Comparison of ENCODE assay signal across 20 cellular contexts in the genomic region with DNA sequence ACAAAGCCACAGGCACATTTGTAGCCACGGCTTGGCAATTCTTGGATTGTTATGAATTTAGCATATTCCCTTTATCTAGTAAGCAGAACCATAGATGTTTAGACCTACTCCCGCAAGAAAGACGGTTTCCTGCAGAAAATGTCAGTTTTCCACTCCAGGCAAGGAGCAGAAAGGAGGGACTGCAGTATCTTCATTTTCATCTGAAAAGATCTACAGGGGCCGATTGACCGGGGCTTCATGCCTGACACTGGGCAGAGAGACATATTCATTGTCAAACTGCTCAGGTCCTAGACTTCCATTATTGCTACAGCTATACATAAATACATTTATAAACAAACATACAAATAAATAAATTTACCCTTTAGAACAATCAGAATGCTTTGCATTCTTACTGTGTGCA.
DNase-seq lines count a peak whose midpoint lies in the region; ATAC-seq and TF ChIP-seq lines count a peak whose summit lies in the region.
"Had no signal": no experiment of that assay in that cellular context is flagged by ENCODE, and none has a peak within 500 bp of the region (broad histone marks: within the 10 kb centered on the region; RNA-seq: fewer than 3 reads in every experiment).

No MANE protein-coding gene starts in this region.

- H3K27me3 ChIP-seq in H9 (ENCODE audit: insufficient read depth, low read length) (no peaks in the 10 kb centered on the region), endodermal cell (ENCODE audit: control insufficient read depth, insufficient read depth, low read length, poor library complexity, severe bottlenecking) (no peaks in the 10 kb centered on the region), neuron (ENCODE audit: insufficient read depth, low read length) (no peaks in the 10 kb centered on the region), A673 (replicated peaks; ENCODE audit: insufficient read depth, low read depth, low read length, poor library complexity) (no peaks in the 10 kb centered on the region)
- H3K27me3 ChIP-seq: BLaER1 had no signal

- H3K4me1 ChIP-seq in H9 (ENCODE audit: insufficient read depth, low read length) (peaks cover 3% of the 10 kb centered on the region; the same call in 1 of the 2 replicates), endodermal cell (ENCODE audit: control insufficient read depth, insufficient read depth, low read length) (peaks cover 3% of the 10 kb centered on the region), neuron (ENCODE audit: insufficient read depth, low read length) (peaks cover 32% of the 10 kb centered on the region), A673 (ENCODE audit: insufficient read depth, low read length, poor library complexity, severe bottlenecking) (no peaks in the 10 kb centered on the region)
- H3K4me1 ChIP-seq: A549, BLaER1, Caco-2 had no signal

- H2AFZ ChIP-seq in H9 (ENCODE audit: low read length) (no peak overlapping the region), neuron (ENCODE audit: low read depth, low read length) (peak overlapping the region; percentile 8)

- H3K9me3 Mint-ChIP-seq in H9, result no peaks in the 10 kb centered on the region
- H3K9me3 Mint-ChIP-seq in endodermal cell, result no peaks in the 10 kb centered on the region
- peaks cover 0 to 3% of the 10 kb centered on the region in 2 donors for H3K9me3 Mint-ChIP-seq in activated T-cell treated with anti-CD3 and anti-CD28 coated beads, Interleukin-2, amount 50 U/mL, for 72 hours
- H3K9me3 Mint-ChIP-seq: CD8-positive, alpha-beta T cell had no signal

- H3K4ac ChIP-seq in H9 (ENCODE audit: low read depth, low read length), result no peak overlapping the region

- no peak overlapping the region for H4K8ac ChIP-seq in H9 (replicated peaks; ENCODE audit: insufficient read length, low read depth, low read length)

- no peak overlapping the region for H2BK12ac ChIP-seq in H9 (ENCODE audit: insufficient read length, low read depth, low read length)

- H4K91ac ChIP-seq in H9 (ENCODE audit: insufficient read length, low read depth, low read length), result no peak overlapping the region

- no TSS peak for BruUV-seq in A673 (replicated peaks; lab: Mats Ljungman, UMichigan)

- no peaks in the 10 kb centered on the region for H3K36me3 Mint-ChIP-seq in H9 (ENCODE audit: insufficient read depth in 1 of 3, low read depth in 3 of 3)
- H3K36me3 Mint-ChIP-seq in endodermal cell (ENCODE audit: low read depth), result no peaks in the 10 kb centered on the region
- no peaks in the 10 kb centered on the region for H3K36me3 Mint-ChIP-seq in activated T-cell treated with anti-CD3 and anti-CD28 coated beads, Interleukin-2, amount 50 U/mL, for 72 hours (ENCODE audit: insufficient read depth in 2 of 2)
- H3K36me3 Mint-ChIP-seq: CD4-positive, CD25-positive, alpha-beta regulatory T cell; CD8-positive, alpha-beta T cell had no signal

- H3K56ac ChIP-seq in H9 (ENCODE audit: insufficient read length, low read depth, low read length), result no peak overlapping the region

- intact Hi-C loops in A673 (cut with micrococcal nuclease; ENCODE audit: unreplicated experiment), result no loop called here

- no peaks in the 10 kb centered on the region for H3K36me3 ChIP-seq in endodermal cell (ENCODE audit: control insufficient read depth, insufficient read depth, low read length)
- H3K36me3 ChIP-seq in neuron (ENCODE audit: insufficient read depth, low read length), result no peaks in the 10 kb centered on the region
- H3K36me3 ChIP-seq in A673 (ENCODE audit: insufficient read depth, low read length, poor library complexity, severe bottlenecking), result no peaks in the 10 kb centered on the region
- H3K36me3 ChIP-seq: BLaER1 had no signal

- ATAC-seq in activated T-cell treated with anti-CD3 and anti-CD28 coated beads, Interleukin-2, amount 50 U/mL, for 72 hours (replicated peaks in 1 of 2), result no peak
- ATAC-seq: A549; CD8-positive, alpha-beta T cell; HCT116 had no signal

- H3K4me3 Mint-ChIP-seq in H9 (no peak overlapping the region), endodermal cell (no peak overlapping the region)
- H3K4me3 Mint-ChIP-seq in activated T-cell treated with anti-CD3 and anti-CD28 coated beads, Interleukin-2, amount 50 U/mL, for 72 hours, result no peak overlapping the region
- H3K4me3 Mint-ChIP-seq: B cell; CD4-positive, CD25-positive, alpha-beta regulatory T cell; CD8-positive, alpha-beta T cell had no signal

- no peak overlapping the region for H2BK15ac ChIP-seq in H9 (ENCODE audit: low read depth, low read length)

- no peak overlapping the region for H2BK20ac ChIP-seq in H9 (ENCODE audit: low read depth, low read length, poor library complexity, severe bottlenecking)

- no peaks in the 10 kb centered on the region for H4K20me1 ChIP-seq in H9 (ENCODE audit: control insufficient read depth, insufficient read depth, insufficient read length)
- H4K20me1 ChIP-seq: BLaER1 had no signal

- no peak overlapping the region for H2BK5ac ChIP-seq in H9 (ENCODE audit: insufficient read length, low read length)

- no peak overlapping the region for H3T11ph ChIP-seq in H9 (ENCODE audit: low read length)

- H3K27ac Mint-ChIP-seq in H9, result peak overlapping the region; percentile 7 to 81 (median 77); a peak in 4 of 7 replicates
- no peak overlapping the region for H3K27ac Mint-ChIP-seq in endodermal cell
- H3K27ac Mint-ChIP-seq in activated T-cell treated with anti-CD3 and anti-CD28 coated beads, Interleukin-2, amount 50 U/mL, for 72 hours, result no peak overlapping the region
- H3K27ac Mint-ChIP-seq: B cell; CD4-positive, CD25-positive, alpha-beta regulatory T cell; CD8-positive, alpha-beta T cell had no signal

- H3K18ac ChIP-seq in H9 (ENCODE audit: insufficient read length, low read depth, low read length), result no peak overlapping the region

- POLR2A ChIA-PET in A673 (lab: Charles Lee; ENCODE audit: low non-redundant PET), result no interaction called here

- H3K23ac ChIP-seq in H9 (ENCODE audit: insufficient read length, low read depth, low read length), result no peak overlapping the region

- H3K23me2 ChIP-seq in H9 (ENCODE audit: insufficient read length, low read depth, low read length, poor library complexity, severe bottlenecking), result no peaks in the 10 kb centered on the region

- CTCF ChIA-PET in A673 (lab: Charles Lee), result no interaction called here

- no peak overlapping the region for H3K27ac ChIP-seq in H9 (ENCODE audit: insufficient read length, low read depth, low read length)
- peak overlapping the region; percentile 38 for H3K27ac ChIP-seq in endodermal cell (ENCODE audit: low read depth, low read length)
- no peak overlapping the region for H3K27ac ChIP-seq in A673 (ENCODE audit: low read depth, low read length, poor library complexity, severe bottlenecking)
- H3K27ac ChIP-seq: A549, BLaER1, C4-2B had no signal

- H3K14ac ChIP-seq in H9 (ENCODE audit: insufficient read depth, low read length), result no peak overlapping the region

- H3K4me3 ChIP-seq in endodermal cell (ENCODE audit: low read length) (no peak overlapping the region), neuron (ENCODE audit: low read length) (peak overlapping the region; percentile 16), A673 (ENCODE audit: low read depth, low read length, poor library complexity, severe bottlenecking) (no peak overlapping the region)
- H3K4me3 ChIP-seq: A549, BLaER1 had no signal

- H3K9ac ChIP-seq in H9 (ENCODE audit: extremely low read depth, insufficient read length, low read length) (no peak overlapping the region), endodermal cell (ENCODE audit: extremely low read depth, low read length, poor library complexity, severe bottlenecking) (no peak overlapping the region)
- H3K9ac ChIP-seq: BLaER1 had no signal

- no peak overlapping the region for H2AK5ac ChIP-seq in H9 (ENCODE audit: insufficient read length, low read length)

- no peaks in the 10 kb centered on the region for H3K79me1 ChIP-seq in H9 (ENCODE audit: insufficient read depth, low read depth, low read length, poor library complexity, severe bottlenecking)

- no peak for DNase-seq in H9
- no peak for DNase-seq in endodermal cell
- DNase-seq in iPS-NIHi7 (ENCODE audit: extremely low spot score), result peak; percentile 16
- no peak for DNase-seq in A673 (ENCODE audit: low spot score)
- DNase-seq in activated T-cell treated with anti-CD3 and anti-CD28 coated beads, Interleukin-2, amount 50 U/mL, for 72 hours, result no peak
- DNase-seq in AG08395 (ENCODE audit: low spot score), result no peak
- DNase-seq in activated CD4-positive, CD25-positive, alpha-beta regulatory T cell treated with anti-CD3 and anti-CD28 coated beads, Interleukin-2, amount 50 U/mL, for 72 hours, result no peak
- DNase-seq: 8988T; Caco-2; CD4-positive, CD25-positive, alpha-beta regulatory T cell; CD8-positive, alpha-beta T cell; DMS153; DND-41; H7 had no signal

- H4K5ac ChIP-seq in H9 (ENCODE audit: insufficient read length, low read depth, low read length), result no peak overlapping the region

- TF ChIP-seq CTCF in H9 (conservative IDR thresholded peaks at IDR 0.05) (no peak), endodermal cell (conservative IDR thresholded peaks at IDR 0.05) (no peak), A673 (conservative IDR thresholded peaks at IDR 0.05; ENCODE audit: low read depth, low read length) (no peak)

- no peak overlapping the region for H2BK120ac ChIP-seq in H9 (ENCODE audit: low read depth, low read length, poor library complexity, severe bottlenecking)

- H3K9me3 ChIP-seq in H9 (ENCODE audit: control insufficient read depth, low read depth, low read length) (no peaks in the 10 kb centered on the region), endodermal cell (ENCODE audit: control insufficient read depth, low read length) (no peaks in the 10 kb centered on the region), neuron (ENCODE audit: low read length) (no peaks in the 10 kb centered on the region), A673 (ENCODE audit: low read depth, low read length, poor library complexity, severe bottlenecking) (no peaks in the 10 kb centered on the region)
- H3K9me3 ChIP-seq: A549, BLaER1, Caco-2 had no signal

- H3K4me2 ChIP-seq in H9 (ENCODE audit: insufficient read depth, insufficient read length, low read length), result no peak overlapping the region
- H3K4me2 ChIP-seq: A549, BLaER1 had no signal

- H3K79me2 ChIP-seq in H9 (ENCODE audit: insufficient read depth, low read length), result no peaks in the 10 kb centered on the region

- no CpG with 5 or more reads among the region's 5 CpGs for WGBS in H9 (ENCODE audit: extremely low coverage, insufficient read length, low lambda C conversion rate)
- 40 to 75% methylated on average over 4 to 5 of the region's 5 CpGs for WGBS in endodermal cell (ENCODE audit: insufficient coverage in 1 of 2, insufficient read length in 1 of 2), 2 experiments

- H3K27me3 Mint-ChIP-seq in H9 (ENCODE audit: low read depth), result no peaks in the 10 kb centered on the region
- H3K27me3 Mint-ChIP-seq in endodermal cell (ENCODE audit: insufficient read depth), result no peaks in the 10 kb centered on the region
- peaks cover 6% of the 10 kb centered on the region for H3K27me3 Mint-ChIP-seq in activated T-cell treated with anti-CD3 and anti-CD28 coated beads, Interleukin-2, amount 50 U/mL, for 72 hours (ENCODE audit: low read depth)
- H3K27me3 Mint-ChIP-seq: B cell had no signal

- peaks cover 24 to 34% of the 10 kb centered on the region in 2 experiments for H3K4me1 Mint-ChIP-seq in H9
- peaks cover 17% of the 10 kb centered on the region for H3K4me1 Mint-ChIP-seq in endodermal cell
- H3K4me1 Mint-ChIP-seq in activated T-cell treated with anti-CD3 and anti-CD28 coated beads, Interleukin-2, amount 50 U/mL, for 72 hours (ENCODE audit: low read depth), result peaks cover 17% of the 10 kb centered on the region
- H3K4me1 Mint-ChIP-seq: B cell had no signal

Comparison
In these comparisons a context has a peak if more than half of its experiments do, and no peak if none do; other contexts are left out.
1. H3K27ac Mint-ChIP-seq: peak in H9 (3 of 3); none in endodermal cell (single experiment) and activated T-cell treated with anti-CD3 and anti-CD28 coated beads, Interleukin-2, amount 50 U/mL, for 72 hours (single experiment).